In the genomic region with DNA sequence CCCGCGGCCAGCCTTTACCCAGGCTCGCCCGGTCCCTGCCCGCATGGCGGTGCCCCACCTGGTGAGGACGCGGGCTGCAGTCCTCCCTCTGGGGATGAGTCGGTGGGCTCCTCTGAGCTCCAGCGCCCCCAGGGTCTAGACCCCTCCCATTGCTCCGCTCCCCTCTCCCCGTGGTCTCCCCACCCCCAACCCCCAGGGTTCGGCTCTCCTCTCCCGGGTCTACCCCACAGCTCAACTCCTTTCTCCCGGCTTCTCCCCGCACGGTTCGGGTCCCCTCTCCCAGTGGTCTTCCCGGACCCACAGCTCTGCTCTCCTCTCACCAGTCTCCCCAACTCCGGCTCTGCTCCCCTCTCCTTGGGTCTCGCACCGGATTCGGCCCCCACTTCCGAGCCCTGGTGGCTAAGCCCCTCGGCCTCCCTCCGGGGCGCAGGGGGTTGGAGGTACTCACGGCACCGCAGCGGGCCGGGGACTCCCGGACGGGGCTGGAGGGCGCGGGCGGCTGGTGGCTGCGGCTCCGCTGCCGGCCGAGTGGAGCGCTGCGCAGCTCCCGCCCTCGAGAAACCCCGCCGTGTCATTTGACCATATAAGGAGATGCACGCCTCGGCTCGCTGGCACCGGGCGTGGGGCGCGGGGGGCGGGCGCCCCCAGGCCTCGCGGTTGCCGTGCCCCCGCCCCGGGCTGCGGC, we compare ENCODE assay signal across 8 cellular contexts. TPM values are rescaled to one million over a fixed set of nuclear protein-coding genes. Genes with fewer than 3 reads are reported as not detected.
DNase-seq lines count a peak whose midpoint lies in the region; ATAC-seq and TF ChIP-seq lines count a peak whose summit lies in the region.

A gene with protein sequence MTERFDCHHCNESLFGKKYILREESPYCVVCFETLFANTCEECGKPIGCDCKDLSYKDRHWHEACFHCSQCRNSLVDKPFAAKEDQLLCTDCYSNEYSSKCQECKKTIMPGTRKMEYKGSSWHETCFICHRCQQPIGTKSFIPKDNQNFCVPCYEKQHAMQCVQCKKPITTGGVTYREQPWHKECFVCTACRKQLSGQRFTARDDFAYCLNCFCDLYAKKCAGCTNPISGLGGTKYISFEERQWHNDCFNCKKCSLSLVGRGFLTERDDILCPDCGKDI (minus strand): TSS at position 530 of the 685 bp plus-strand sequence. CDS start 12,535 bp downstream, outside the sequence.

- in situ Hi-C loops in GM13976 (cut with MboI; ENCODE audit: low sequenced_read_pairs, unreplicated experiment): loop anchor here (25.0 kb wide), 1 partner anchor 314 kb away; no protein-coding TSS in a partner anchor
- in situ Hi-C loops in mammary epithelial cell (cut with MboI; ENCODE audit: low sequenced_read_pairs in 2 of 2): no loop called here

- dilution Hi-C loops in mammary epithelial cell (cut with HindIII; ENCODE audit: low sequenced_read_pairs): no loop called here

- DNase-seq in GM13976 (ENCODE audit: low spot score) (peak; percentile 91), NCI-H1105 (lab: John Stamatoyannopoulos, UW) (peak; percentile 22), mammary epithelial cell (peak; percentile 77), iris pigment epithelial cell (ENCODE audit: low read depth) (peak; percentile 91), NK-92 (lab: John Stamatoyannopoulos, UW; ENCODE audit: unreplicated experiment) (no peak)
- peak; percentile 29 to 52 for DNase-seq in stimulated activated CD4-positive, alpha-beta T cell treated with anti-CD3 and anti-CD28 coated beads, Interleukin-15, amount 100 ng/mL, for 1 hour (ENCODE audit: low read depth in 1 of 2, low spot score in 1 of 2)

- H2AFZ ChIP-seq in mammary epithelial cell (ENCODE audit: low read depth, low read length): peak within 1 kb of the TSS; percentile 83

- peak within 1 kb of the TSS; percentile 99 for H3K9ac ChIP-seq in mammary epithelial cell (ENCODE audit: insufficient read depth, low read length)

- peaks cover 48% of the 10 kb centered on the region for H3K79me2 ChIP-seq in mammary epithelial cell (ENCODE audit: insufficient read depth, low read length)

- peak within 1 kb of the TSS; percentile 86 for H3K4me2 ChIP-seq in mammary epithelial cell (ENCODE audit: insufficient read depth, low read depth, low read length)

- peak within 1 kb of the TSS; percentile 92 for H3K27ac ChIP-seq in mammary epithelial cell (ENCODE audit: insufficient read depth, low read depth, low read length)

- WGBS in mammary epithelial cell (ENCODE audit: low coverage, missing lambda C conversion rate): 3% methylated on average over 18 of the region's 61 CpGs

- no TSS peak for BruUV-seq in mammary epithelial cell (replicated peaks; lab: Mats Ljungman, UMichigan)

- TF ChIP-seq CTCF in GM13976 (IDR thresholded peaks at IDR 0.05; ENCODE audit: borderline replicate concordance, control extremely low read depth, extremely low read depth, insufficient read depth, missing control alignments): peak; percentile 35
- peak; percentile 32; the same call in 1 of the 2 replicates for TF ChIP-seq CTCF in WI38 (IDR thresholded peaks at IDR 0.05; ENCODE audit: low read depth, low read length)
- peak; percentile 38 to 58 for TF ChIP-seq CTCF in mammary epithelial cell (conservative IDR thresholded peaks at IDR 0.05 in 1 of 2, IDR thresholded peaks at IDR 0.05 in 1 of 2; ENCODE audit: extremely low read depth in 1 of 2, insufficient read depth in 1 of 2, low read depth in 1 of 2, low read length in 2 of 2)

- peaks cover 45% of the 10 kb centered on the region for H3K4me1 ChIP-seq in mammary epithelial cell (ENCODE audit: insufficient read depth, low read length)

- peak; percentile 100 for ATAC-seq in HG02610 (IDR thresholded peaks at IDR 0.05; ENCODE audit: unreplicated experiment)

- H4K20me1 ChIP-seq in mammary epithelial cell (ENCODE audit: insufficient read depth, low read length): no peaks in the 10 kb centered on the region

- peak within 1 kb of the TSS; percentile 99 for H3K4me3 ChIP-seq in WI38 (ENCODE audit: low read depth, low read length)
- H3K4me3 ChIP-seq in mammary epithelial cell (replicated peaks in 1 of 3; ENCODE audit: insufficient read depth in 1 of 3, low read depth in 2 of 3, low read length in 3 of 3): peak within 1 kb of the TSS; percentile 96 to 98 (median 96)

- peaks cover 11% of the 10 kb centered on the region for H3K36me3 ChIP-seq in mammary epithelial cell (ENCODE audit: insufficient read depth, low read length)

- intact Hi-C loops in mammary epithelial cell (cut with micrococcal nuclease): no loop called here

- CTCF ChIA-PET in mammary epithelial cell (lab: Charles Lee; ENCODE audit: low non-redundant PET): no interaction called here

- no peaks in the 10 kb centered on the region for H3K27me3 ChIP-seq in mammary epithelial cell (ENCODE audit: insufficient read depth, low read length)

- H3K9me3 ChIP-seq in mammary epithelial cell (replicated peaks; ENCODE audit: insufficient read depth, low read length): no peaks in the 10 kb centered on the region

RNA-seq across cellular contexts. Expression of the gene that starts here (rescaled TPM):
- 100 to 1,000 TPM; 158 to 363 TPM for total RNA-seq in mammary epithelial cell
- 280 TPM for polyA plus RNA-seq in mammary epithelial cell
- 170 TPM for polyA minus RNA-seq in mammary epithelial cell
